Comparison of ENCODE assay signal across 8 cellular contexts in genomic region chr6:166998256-166999144, GRCh38. TPM values are rescaled to one million over a fixed set of nuclear protein-coding genes. Genes with fewer than 3 reads are reported as not detected.
DNase-seq lines count a peak whose midpoint lies in the region; ATAC-seq and TF ChIP-seq lines count a peak whose summit lies in the region.

No MANE protein-coding gene starts in this region.

- peak overlapping the region; percentile 70 for H3K4me2 ChIP-seq in neural cell (ENCODE audit: low read length)

- intact Hi-C loops in CD4-positive, alpha-beta memory T cell (cut with micrococcal nuclease): loop anchor here (1.0 to 2.0 kb wide), 7 partner anchors 41 to 372 kb away; partner anchors contain the start of gene RPS6KA2

- peaks cover 38% of the 10 kb centered on the region for H3K4me1 ChIP-seq in CD4-positive, alpha-beta memory T cell (ENCODE audit: insufficient read depth, low read length)

- peak overlapping the region; percentile 13 to 70 (median 64) for H3K27ac Mint-ChIP-seq in CD4-positive, alpha-beta memory T cell
- peak overlapping the region; percentile 87 for H3K27ac Mint-ChIP-seq in activated CD4-positive, alpha-beta T cell treated with anti-CD3 and anti-CD28 coated beads, Interleukin-2, amount 10 ng/mL, durations not matched to agents 7 days and 5 days

- peak overlapping the region; percentile 85 to 94 (median 91) for H3K4me3 Mint-ChIP-seq in CD4-positive, alpha-beta memory T cell
- peak overlapping the region; percentile 91 for H3K4me3 Mint-ChIP-seq in activated CD4-positive, alpha-beta T cell treated with anti-CD3 and anti-CD28 coated beads, Interleukin-2, amount 10 ng/mL, durations not matched to agents 7 days and 5 days

- peaks cover 8 to 14% of the 10 kb centered on the region in 2 donors for H3K36me3 Mint-ChIP-seq in CD4-positive, alpha-beta memory T cell
- peaks cover 26% of the 10 kb centered on the region for H3K36me3 Mint-ChIP-seq in activated CD4-positive, alpha-beta T cell treated with anti-CD3 and anti-CD28 coated beads, Interleukin-2, amount 10 ng/mL, durations not matched to agents 7 days and 5 days (ENCODE audit: low read depth)

- H3K9me3 Mint-ChIP-seq in CD4-positive, alpha-beta memory T cell: no peaks in the 10 kb centered on the region
- H3K9me3 Mint-ChIP-seq in activated CD4-positive, alpha-beta T cell treated with anti-CD3 and anti-CD28 coated beads, Interleukin-2, amount 10 ng/mL, durations not matched to agents 7 days and 5 days: no peaks in the 10 kb centered on the region

- H3K27me3 ChIP-seq in CD4-positive, alpha-beta memory T cell (ENCODE audit: insufficient read depth, low read length): no peaks in the 10 kb centered on the region
- no peaks in the 10 kb centered on the region for H3K27me3 ChIP-seq in neural cell (ENCODE audit: insufficient read depth, low read depth, low read length)

- TF ChIP-seq CTCF in neural cell (IDR thresholded peaks at IDR 0.05; ENCODE audit: poor library complexity, severe bottlenecking): no peak

- no peaks in the 10 kb centered on the region for H3K9me2 ChIP-seq in neural cell (ENCODE audit: insufficient read depth, low read length)

- no peak for TF ChIP-seq EP300 in neural cell (conservative IDR thresholded peaks at IDR 0.05; ENCODE audit: poor library complexity, severe bottlenecking)

- peak overlapping the region; percentile 78 for H3K9ac ChIP-seq in neural cell (ENCODE audit: low read length)

- H3K27ac ChIP-seq in CD4-positive, alpha-beta memory T cell (ENCODE audit: low read depth, low read length): peak overlapping the region; percentile 81
- H3K27ac ChIP-seq in neural cell (ENCODE audit: low read length): no peak overlapping the region

- H3K4me1 Mint-ChIP-seq in CD4-positive, alpha-beta memory T cell: peaks cover 24 to 35% (median 32%) of the 10 kb centered on the region in 4 donors
- peaks cover 34% of the 10 kb centered on the region for H3K4me1 Mint-ChIP-seq in activated CD4-positive, alpha-beta T cell treated with anti-CD3 and anti-CD28 coated beads, Interleukin-2, amount 10 ng/mL, durations not matched to agents 7 days and 5 days

- DNase-seq in CD4-positive, alpha-beta memory T cell: peak in 2 of 5 donors; percentile 24 to 41
- DNase-seq in activated CD4-positive, alpha-beta T cell treated with anti-CD3 and anti-CD28 coated beads, Interleukin-2, amount 10 ng/mL, durations not matched to agents 7 days and 5 days: peak; percentile 15
- DNase-seq in 8988T: no peak
- no peak for DNase-seq in medulla oblongata (ENCODE audit: extremely low spot score)

- H3K27me3 Mint-ChIP-seq in CD4-positive, alpha-beta memory T cell: no peaks in the 10 kb centered on the region
- no peaks in the 10 kb centered on the region for H3K27me3 Mint-ChIP-seq in activated CD4-positive, alpha-beta T cell treated with anti-CD3 and anti-CD28 coated beads, Interleukin-2, amount 10 ng/mL, durations not matched to agents 7 days and 5 days

- no peak overlapping the region for H2AFZ ChIP-seq in neural cell (ENCODE audit: low read depth, low read length)

- CTCF ChIA-PET in CD4-positive, alpha-beta memory T cell (lab: Charles Lee; ENCODE audit: partially characterized antibody): interaction anchor here (0.6 to 5.9 kb wide), 13 partner anchors 10 to 143 kb away, joined by 3 to 40 read pairs (median 4); no protein-coding TSS in a partner anchor
- CTCF ChIA-PET in activated CD4-positive, alpha-beta T cell treated with anti-CD3 and anti-CD28 coated beads, Interleukin-2, amount 10 ng/mL, durations not matched to agents 7 days and 5 days (lab: Charles Lee): interaction anchor here (0.9 to 4.2 kb wide), 6 partner anchors 9 to 143 kb away, joined by 3 to 15 read pairs (median 4); no protein-coding TSS in a partner anchor

- TF ChIP-seq RAD21 in neural cell (conservative IDR thresholded peaks at IDR 0.05): no peak

- H3K79me2 ChIP-seq in neural cell (replicated peaks; ENCODE audit: insufficient read depth, low read length): peaks cover 47% of the 10 kb centered on the region

- POLR2A ChIA-PET in CD4-positive, alpha-beta memory T cell (lab: Charles Lee; ENCODE audit: partially characterized antibody): interaction anchor here (0.6 to 4.0 kb wide), 21 partner anchors 9 to 144 kb away, joined by 3 to 41 read pairs (median 5); partner anchors contain the start of genes CCR6 and RNASET2
- POLR2A ChIA-PET in activated CD4-positive, alpha-beta T cell treated with anti-CD3 and anti-CD28 coated beads, Interleukin-2, amount 10 ng/mL, durations not matched to agents 7 days and 5 days (lab: Charles Lee): no interaction called here

- H3K9me3 ChIP-seq in CD4-positive, alpha-beta memory T cell (ENCODE audit: control insufficient read depth in 1 of 2, low read length in 2 of 2): no peaks in the 10 kb centered on the region
- peaks cover 3% of the 10 kb centered on the region for H3K9me3 ChIP-seq in neural cell (ENCODE audit: low read length)

- H3K36me3 ChIP-seq in CD4-positive, alpha-beta memory T cell (ENCODE audit: insufficient read depth, low read length): no peaks in the 10 kb centered on the region
- H3K36me3 ChIP-seq in neural cell (ENCODE audit: insufficient read depth, low read length): no peaks in the 10 kb centered on the region

- ATAC-seq in GM19372 (IDR thresholded peaks at IDR 0.05; ENCODE audit: low read depth, unreplicated experiment) (peak; percentile 6), HG03442 (IDR thresholded peaks at IDR 0.05; ENCODE audit: unreplicated experiment) (peak; percentile 8), esophagus mucosa (peak; percentile 19)

- peak overlapping the region; percentile 85 to 95 for H3K4me3 ChIP-seq in CD4-positive, alpha-beta memory T cell (ENCODE audit: low read length in 2 of 2)
- peak overlapping the region; percentile 99 for H3K4me3 ChIP-seq in neural cell (ENCODE audit: low read length)

- H4K20me1 ChIP-seq in neural cell (ENCODE audit: insufficient read depth): no peaks in the 10 kb centered on the region

- no peaks in the 10 kb centered on the region for H3F3A ChIP-seq in neural cell (ENCODE audit: insufficient read depth, low read length, poor library complexity, severe bottlenecking)

TF ChIP-seq in neural cell, 6 proteins besides CTCF, POLR2A, EP300 and RAD21:
- TF ChIP-seq POLR2AphosphoS5 (IDR thresholded peaks at IDR 0.05) (peak; percentile 1), TAF1 (IDR thresholded peaks at IDR 0.05; ENCODE audit: low read depth) (no peak), SMC3 (conservative IDR thresholded peaks at IDR 0.05; ENCODE audit: poor library complexity) (no peak), REST (IDR thresholded peaks at IDR 0.05; ENCODE audit: borderline replicate concordance) (no peak), MXI1 (conservative IDR thresholded peaks at IDR 0.05; ENCODE audit: poor library complexity, severe bottlenecking) (peak; percentile 99), EZH2 (IDR thresholded peaks at IDR 0.05; ENCODE audit: borderline replicate concordance, insufficient read depth, low read length, poor library complexity, severe bottlenecking) (no peak)

RNA-seq across cellular contexts. Expression of gene CEP43, which starts 0.7 kb away (rescaled TPM):
- 10 to 100 TPM; 19.5 to 24.9 TPM for total RNA-seq in CD4-positive, alpha-beta memory T cell
- 1 to 10 TPM; 4.1 to 4.4 TPM for polyA plus RNA-seq in CD4-positive, alpha-beta memory T cell
- 10 to 100 TPM; 20.9 to 23.5 TPM for total RNA-seq in activated CD4-positive, alpha-beta T cell treated with anti-CD3 and anti-CD28 coated beads, Interleukin-2, amount 10 ng/mL, durations not matched to agents 7 days and 5 days
- total RNA-seq in esophagus mucosa: 10.8 TPM
- 68.1 and 78.2 TPM in 2 replicates for polyA plus RNA-seq in neural cell
- polyA minus RNA-seq in neural cell: 45.5 and 47.0 TPM in 2 replicates

RNA-seq across cellular contexts. Expression of gene RNASET2, which starts 42.1 kb away (rescaled TPM):
- 100 to 1,000 TPM; 296 to 306 TPM for total RNA-seq in CD4-positive, alpha-beta memory T cell
- 100 to 1,000 TPM; 544 to 586 TPM for polyA plus RNA-seq in CD4-positive, alpha-beta memory T cell
- total RNA-seq in activated CD4-positive, alpha-beta T cell treated with anti-CD3 and anti-CD28 coated beads, Interleukin-2, amount 10 ng/mL, durations not matched to agents 7 days and 5 days: 100 to 1,000 TPM in 1 of 2 experiments, 10 to 100 TPM in 1; 84.3 to 101 TPM
- total RNA-seq in esophagus mucosa: 23.6 TPM
- 68.3 and 73.9 TPM in 2 replicates for polyA plus RNA-seq in neural cell
- polyA minus RNA-seq in neural cell: 31.1 and 37.5 TPM in 2 replicates
